In genomic region chr20:10547276-10548114, GRCh38 we compare ENCODE assay signal across 17 cellular contexts.
DNase-seq lines count a peak whose midpoint lies in the region; FAIRE-seq and TF ChIP-seq lines count a peak whose summit lies in the region.
"Had no signal": no experiment of that assay in that cellular context is flagged by ENCODE, and none has a peak within 500 bp of the region (broad histone marks: within the 10 kb centered on the region; RNA-seq: fewer than 3 reads in every experiment).

No MANE protein-coding gene starts in this region.

- H3K4me3 ChIP-seq in esophagus muscularis mucosa (no peak overlapping the region), tibial nerve (no peak overlapping the region)
- H3K4me3 ChIP-seq: MG63 had no signal

- peaks cover 0 to 5% (median 0%) of the 10 kb centered on the region in 4 donors for H3K4me1 ChIP-seq in esophagus muscularis mucosa
- H3K4me1 ChIP-seq in tibial nerve: peaks cover 0 to 8% (median 0%) of the 10 kb centered on the region in 4 donors

- H3K4me1 Mint-ChIP-seq in nephron progenitor cell: peaks cover 60% of the 10 kb centered on the region

- H3K27me3 ChIP-seq in esophagus muscularis mucosa: no peaks in the 10 kb centered on the region
- no peaks in the 10 kb centered on the region for H3K27me3 ChIP-seq in tibial nerve
- H3K27me3 ChIP-seq: MG63 had no signal

- no peaks in the 10 kb centered on the region for H3K9me3 ChIP-seq in esophagus muscularis mucosa
- H3K9me3 ChIP-seq in tibial nerve: no peaks in the 10 kb centered on the region
- H3K9me3 ChIP-seq: MG63 had no signal

- H3K27me3 Mint-ChIP-seq in nephron progenitor cell (ENCODE audit: low read depth, poor library complexity): peaks cover 6% of the 10 kb centered on the region
- H3K27me3 Mint-ChIP-seq: CD4-positive, CD25-positive, alpha-beta regulatory T cell had no signal

- WGBS in esophagus muscularis mucosa: 87% methylated on average over 4 of the region's 4 CpGs
- 86 to 88% methylated on average over 4 of the region's 4 CpGs for WGBS in tibial nerve, 2 donors

- TF ChIP-seq POLR2A in esophagus muscularis mucosa (IDR thresholded peaks at IDR 0.05; ENCODE audit: low read depth) (no peak), GM12892 (IDR thresholded peaks at IDR 0.05; ENCODE audit: low read depth, low read length) (no peak), tibial nerve (IDR thresholded peaks at IDR 0.05) (no peak)

- no peaks in the 10 kb centered on the region for H3K9me3 Mint-ChIP-seq in nephron progenitor cell
- H3K9me3 Mint-ChIP-seq: CD4-positive, CD25-positive, alpha-beta regulatory T cell had no signal

- DNase-seq in EH (ENCODE audit: low read depth) (peak; percentile 31), NCI-H524 (lab: John Stamatoyannopoulos, UW) (peak; percentile 46 to 63), esophagus muscularis mucosa (ENCODE audit: extremely low spot score) (peak; percentile 66), nephron progenitor cell (no peak), nucleus accumbens (lab: John Stamatoyannopoulos, UW) (no peak), GM12892 (ENCODE audit: insufficient read length) (no peak), tibial nerve (ENCODE audit: low spot score in 2 of 2) (no peak)
- DNase-seq: CD4-positive, CD25-positive, alpha-beta regulatory T cell; DND-41; GOT3; MG63; NCI-H1105 treated with DMSO at 0.1 percent for 48 hours; NCI-H187; NCI-H2171; NCI-H446 treated with DMSO at 0.1 percent for 48 hours; SHP77 treated with DMSO at 0.1 percent for 48 hours had no signal

- no peak overlapping the region for H3K27ac ChIP-seq in esophagus muscularis mucosa (replicated peaks in 1 of 4)
- H3K27ac ChIP-seq in tibial nerve: no peak overlapping the region
- H3K27ac ChIP-seq: KMS-11 had no signal

- TF ChIP-seq EP300 in esophagus muscularis mucosa (IDR thresholded peaks at IDR 0.05): no peak
- no peak for TF ChIP-seq EP300 in tibial nerve (IDR thresholded peaks at IDR 0.05)

- H3K36me3 ChIP-seq in esophagus muscularis mucosa (no peaks in the 10 kb centered on the region), tibial nerve (no peaks in the 10 kb centered on the region)
- H3K36me3 ChIP-seq: MG63 had no signal

- H3K27ac Mint-ChIP-seq in nephron progenitor cell: peak overlapping the region; percentile 41

- no peak for FAIRE-seq in GM12892 (lab: Jason Lieb, UNC)

- intact Hi-C loops in esophagus muscularis mucosa (cut with DNase I): no loop called here

- no peaks in the 10 kb centered on the region for H3K36me3 Mint-ChIP-seq in nephron progenitor cell (ENCODE audit: low read depth)
- H3K36me3 Mint-ChIP-seq: CD4-positive, CD25-positive, alpha-beta regulatory T cell had no signal

- TF ChIP-seq CTCF in esophagus muscularis mucosa (IDR thresholded peaks at IDR 0.05) (no peak), nephron progenitor cell (IDR thresholded peaks at IDR 0.05) (no peak), tibial nerve (IDR thresholded peaks at IDR 0.05) (no peak)

- H3K4me3 Mint-ChIP-seq in nephron progenitor cell: peak overlapping the region; percentile 22

Comparison
In these comparisons a context has a peak if more than half of its experiments do, and no peak if none do; other contexts are left out.
1. DNase-seq: peak in EH (single experiment), NCI-H524 (2 of 2) and esophagus muscularis mucosa (single experiment); none in nephron progenitor cell (single experiment), nucleus accumbens (0 of 56), GM12892 (single experiment) and tibial nerve (0 of 2).